ENCODE assay signal across 10 cellular contexts in the genomic region with DNA sequence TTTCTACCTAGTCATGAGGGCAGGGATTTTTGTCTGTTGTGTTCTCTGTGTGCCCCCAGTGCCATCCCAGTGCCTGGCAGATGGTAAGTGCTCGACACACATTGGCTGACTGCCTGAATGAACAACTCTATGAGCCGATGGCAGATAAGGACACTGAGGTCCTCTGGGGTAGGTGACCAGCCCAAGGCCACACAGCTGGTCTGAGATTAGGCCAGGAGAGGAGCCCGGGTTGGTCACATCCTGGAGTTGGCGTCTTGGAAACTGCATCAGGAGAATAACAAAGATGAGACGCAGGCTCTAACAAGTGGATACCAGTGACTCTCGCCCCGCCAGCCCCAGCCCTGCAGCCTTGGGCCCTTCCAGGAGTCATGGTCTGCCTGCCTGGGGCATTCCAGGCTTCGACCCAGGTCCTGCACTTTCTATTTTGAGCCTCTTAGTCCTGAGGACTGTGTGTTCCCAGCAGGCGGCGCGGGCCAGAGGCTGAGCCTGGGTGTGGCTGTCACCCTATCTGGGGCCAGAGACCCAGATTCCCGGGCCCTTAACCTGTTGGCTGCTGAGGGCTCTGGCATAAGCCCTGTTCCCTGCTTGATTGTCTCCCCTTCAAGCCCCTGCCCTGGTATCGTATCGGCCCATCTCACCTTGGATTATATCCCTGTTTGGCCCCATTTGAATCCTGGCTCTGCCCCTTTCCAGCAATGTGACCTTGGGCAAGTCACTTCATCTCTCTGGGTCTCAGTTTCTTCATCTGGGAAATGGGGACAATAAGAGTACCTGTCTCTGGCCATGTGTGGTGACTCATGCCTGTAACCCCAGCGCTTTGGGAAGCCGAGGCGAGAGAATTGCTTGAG.
DNase-seq lines count a peak whose midpoint lies in the region; ATAC-seq and TF ChIP-seq lines count a peak whose summit lies in the region.
"Had no signal": no experiment of that assay in that cellular context is flagged by ENCODE, and none has a peak within 500 bp of the region (broad histone marks: within the 10 kb centered on the region; RNA-seq: fewer than 3 reads in every experiment).

No MANE protein-coding gene starts in this region.

- H3K4me1 ChIP-seq in Panc1 (ENCODE audit: control insufficient read depth, insufficient read depth, low read length) (peaks cover 15% of the 10 kb centered on the region), neutrophil (ENCODE audit: control insufficient read depth in 1 of 2, insufficient read depth in 1 of 2, low read depth in 1 of 2, low read length in 1 of 2) (peaks cover 92 to 96% of the 10 kb centered on the region in 2 experiments)
- H3K4me1 ChIP-seq in naive thymus-derived CD4-positive, alpha-beta T cell (ENCODE audit: control insufficient read depth in 2 of 2, insufficient read depth in 2 of 2, low read length in 2 of 2), result no peaks in the 10 kb centered on the region

- in situ Hi-C loops in Panc1 (cut with HindIII; ENCODE audit: low pct_unique_long_range_greater_than_20kb, low sequenced_read_pairs) (no loop called here), G401 (cut with HindIII; ENCODE audit: low sequenced_read_pairs) (no loop called here)

- peaks cover 0 to 7% (median 0%) of the 10 kb centered on the region in 7 donors for H3K4me1 Mint-ChIP-seq in naive thymus-derived CD4-positive, alpha-beta T cell

- TF ChIP-seq CTCF in AG10803 (conservative IDR thresholded peaks at IDR 0.05; ENCODE audit: low read length), result peak; percentile 49
- no peak for TF ChIP-seq CTCF in Panc1 (IDR thresholded peaks at IDR 0.05)
- TF ChIP-seq CTCF in fibroblast of mammary gland (conservative IDR thresholded peaks at IDR 0.05; ENCODE audit: control insufficient read depth, insufficient read depth, low read depth, low read length), result peak; percentile 39
- no peak for TF ChIP-seq CTCF in neutrophil (IDR thresholded peaks at IDR 0.05)

- H3K36me3 Mint-ChIP-seq in naive thymus-derived CD4-positive, alpha-beta T cell, result no peaks in the 10 kb centered on the region
- H3K36me3 Mint-ChIP-seq: CD8-positive, alpha-beta T cell had no signal

- no peaks in the 10 kb centered on the region for H3K9me3 ChIP-seq in Panc1 (ENCODE audit: control insufficient read depth, insufficient read depth, low read depth, low read length)
- no peaks in the 10 kb centered on the region for H3K9me3 ChIP-seq in neutrophil
- H3K9me3 ChIP-seq in naive thymus-derived CD4-positive, alpha-beta T cell (ENCODE audit: control insufficient read depth in 2 of 3, low read length in 3 of 3), result no peaks in the 10 kb centered on the region

- peak; percentile 72 for ATAC-seq in Panc1
- no peak for ATAC-seq in naive thymus-derived CD4-positive, alpha-beta T cell
- ATAC-seq: CD8-positive, alpha-beta T cell had no signal

- CTCF ChIA-PET in Panc1 (lab: Charles Lee), result no interaction called here
- CTCF ChIA-PET in naive thymus-derived CD4-positive, alpha-beta T cell (lab: Charles Lee), result no interaction called here

- BruUV-seq in Panc1 (replicated peaks; lab: Mats Ljungman, UMichigan), result no TSS peak

- H3K9me3 Mint-ChIP-seq in naive thymus-derived CD4-positive, alpha-beta T cell, result no peaks in the 10 kb centered on the region
- H3K9me3 Mint-ChIP-seq: CD8-positive, alpha-beta T cell had no signal

- no peak overlapping the region; the same call in 1 of the 2 replicates for H3K27ac ChIP-seq in Panc1 (ENCODE audit: low read length)
- peak overlapping the region; percentile 100 for H3K27ac ChIP-seq in neutrophil
- H3K27ac ChIP-seq in naive thymus-derived CD4-positive, alpha-beta T cell (ENCODE audit: low read depth, low read length), result no peak overlapping the region

- no peaks in the 10 kb centered on the region for H3K36me3 ChIP-seq in Panc1 (ENCODE audit: control insufficient read depth, insufficient read depth, low read length)
- peaks cover 60% of the 10 kb centered on the region for H3K36me3 ChIP-seq in neutrophil
- no peaks in the 10 kb centered on the region for H3K36me3 ChIP-seq in naive thymus-derived CD4-positive, alpha-beta T cell (ENCODE audit: control insufficient read depth in 2 of 3, insufficient read depth in 3 of 3, low read length in 3 of 3)

- H3K4me3 Mint-ChIP-seq in naive thymus-derived CD4-positive, alpha-beta T cell, result no peak overlapping the region
- H3K4me3 Mint-ChIP-seq: CD8-positive, alpha-beta T cell had no signal

- peaks cover 6 to 8% (median 7%) of the 10 kb centered on the region in 5 donors for H3K27me3 Mint-ChIP-seq in naive thymus-derived CD4-positive, alpha-beta T cell

- H3K27me3 ChIP-seq in Panc1 (ENCODE audit: control insufficient read depth, insufficient read depth, low read length) (no peaks in the 10 kb centered on the region), neutrophil (no peaks in the 10 kb centered on the region)
- H3K27me3 ChIP-seq in naive thymus-derived CD4-positive, alpha-beta T cell (ENCODE audit: control insufficient read depth in 2 of 2, insufficient read depth in 2 of 2, low read length in 2 of 2), result no peaks in the 10 kb centered on the region

- intact Hi-C loops in Panc1 (cut with micrococcal nuclease; ENCODE audit: unreplicated experiment), result no loop called here
- intact Hi-C loops in naive thymus-derived CD4-positive, alpha-beta T cell (cut with micrococcal nuclease), result no loop called here

- no peak overlapping the region for H3K27ac Mint-ChIP-seq in naive thymus-derived CD4-positive, alpha-beta T cell
- H3K27ac Mint-ChIP-seq: CD8-positive, alpha-beta T cell had no signal

- POLR2A ChIA-PET in Panc1 (lab: Charles Lee), result no interaction called here
- POLR2A ChIA-PET in naive thymus-derived CD4-positive, alpha-beta T cell (lab: Charles Lee), result no interaction called here

- DNase-seq in AG10803 (ENCODE audit: low read depth), result peak; percentile 49
- no peak for DNase-seq in Panc1 (ENCODE audit: low read depth, low spot score)
- DNase-seq in fibroblast of mammary gland (ENCODE audit: low read depth), result peak; percentile 55
- DNase-seq in effector CD4-positive, alpha-beta T cell, result no peak
- no peak for DNase-seq in naive thymus-derived CD4-positive, alpha-beta T cell
- no peak for DNase-seq in G401 (ENCODE audit: low spot score)
- DNase-seq in NCI-H2227 (lab: John Stamatoyannopoulos, UW; ENCODE audit: unreplicated experiment), result no peak
- DNase-seq: CD8-positive, alpha-beta T cell; Karpas-422 had no signal

- no peak overlapping the region for H3K4me3 ChIP-seq in AG10803 (ENCODE audit: low read length)
- H3K4me3 ChIP-seq in Panc1 (ENCODE audit: low read depth in 2 of 2, low read length in 2 of 2), result no peak overlapping the region
- H3K4me3 ChIP-seq in fibroblast of mammary gland (ENCODE audit: control insufficient read depth, low read depth, low read length), result no peak overlapping the region
- peak overlapping the region; percentile 57 to 74 for H3K4me3 ChIP-seq in neutrophil (ENCODE audit: low read depth in 1 of 2, low read length in 1 of 2)
- H3K4me3 ChIP-seq in naive thymus-derived CD4-positive, alpha-beta T cell (ENCODE audit: low read length), result no peak overlapping the region

Comparison
In these comparisons a context has a peak if more than half of its experiments do, and no peak if none do; other contexts are left out.
1. DNase-seq: peak in AG10803 (single experiment) and fibroblast of mammary gland (single experiment); none in Panc1 (single experiment), effector CD4-positive, alpha-beta T cell (single experiment), naive thymus-derived CD4-positive, alpha-beta T cell (0 of 9), G401 (single experiment) and NCI-H2227 (single experiment).
2. H3K4me3 ChIP-seq: peak in neutrophil (2 of 2); none in AG10803 (single experiment), Panc1 (0 of 2), fibroblast of mammary gland (single experiment) and naive thymus-derived CD4-positive, alpha-beta T cell (single experiment).
3. CTCF ChIP-seq: peak in AG10803 (single experiment) and fibroblast of mammary gland (single experiment); none in Panc1 (single experiment) and neutrophil (single experiment).